Comparison of ENCODE assay signal across 22 cellular contexts in genomic region chr10:7887417-7887816, GRCh38.
DNase-seq lines count a peak whose midpoint lies in the region; ATAC-seq, FAIRE-seq and TF ChIP-seq lines count a peak whose summit lies in the region.
"Had no signal": no experiment of that assay in that cellular context is flagged by ENCODE, and none has a peak within 500 bp of the region (broad histone marks: within the 10 kb centered on the region; RNA-seq: fewer than 3 reads in every experiment).

No MANE protein-coding gene starts in this region.

- H3K9ac ChIP-seq in K562 (ENCODE audit: insufficient read depth in 1 of 2, low read depth in 2 of 2, low read length in 2 of 2) (no peak overlapping the region), iPS-20b (ENCODE audit: low read depth, low read length) (peak overlapping the region; percentile 25; the same call in 1 of the 2 replicates)

- in situ Hi-C loops in K562 (cut with MboI), result no loop called here

- no peaks in the 10 kb centered on the region; the same call in 1 of the 3 replicates for H3K79me2 ChIP-seq in K562 (ENCODE audit: control insufficient read depth, insufficient read depth, low read length)

- H2AFZ ChIP-seq in K562 (ENCODE audit: low read depth, low read length), result no peak overlapping the region

- BruUV-seq in Caco-2 (replicated peaks; lab: Mats Ljungman, UMichigan) (no TSS peak), K562 (replicated peaks; lab: Mats Ljungman, UMichigan) (no TSS peak)

- no peak overlapping the region for H3K4me3 Mint-ChIP-seq in Caco-2 (ENCODE audit: unreplicated experiment)
- no peak overlapping the region for H3K4me3 Mint-ChIP-seq in naive thymus-derived CD8-positive, alpha-beta T cell
- no peak overlapping the region for H3K4me3 Mint-ChIP-seq in activated T-cell treated with anti-CD3 and anti-CD28 coated beads, Interleukin-2, amount 50 U/mL, for 72 hours
- H3K4me3 Mint-ChIP-seq: activated CD4-positive, alpha-beta T cell treated with anti-CD3 and anti-CD28 coated beads, Interleukin-2, amount 10 ng/mL, durations not matched to agents 7 days and 5 days; activated naive CD8-positive, alpha-beta T cell treated with anti-CD3 and anti-CD28 coated beads, Interleukin-2, amount 50 U/mL, for 24 hours; central memory CD8-positive, alpha-beta T cell; stimulated activated naive CD8-positive, alpha-beta T cell treated with anti-CD3 and anti-CD28 coated beads, Interleukin-15, amount 100 ng/mL, for 72 hours; T-cell had no signal

- no peaks in the 10 kb centered on the region for H3K9me3 Mint-ChIP-seq in Caco-2 (ENCODE audit: unreplicated experiment)
- H3K9me3 Mint-ChIP-seq in naive thymus-derived CD8-positive, alpha-beta T cell, result no peaks in the 10 kb centered on the region
- no peaks in the 10 kb centered on the region for H3K9me3 Mint-ChIP-seq in activated T-cell treated with anti-CD3 and anti-CD28 coated beads, Interleukin-2, amount 50 U/mL, for 72 hours
- H3K9me3 Mint-ChIP-seq: activated CD4-positive, alpha-beta T cell treated with anti-CD3 and anti-CD28 coated beads, Interleukin-2, amount 10 ng/mL, durations not matched to agents 7 days and 5 days; activated naive CD8-positive, alpha-beta T cell treated with anti-CD3 and anti-CD28 coated beads, Interleukin-2, amount 50 U/mL, for 24 hours; activated T-helper 2 cell treated with anti-CD3 and anti-CD28 coated beads, Interferon-gamma antibody, Interleukin-2, Interleukin-4, amounts not matched to agents 10 μg/mL and 5 μg/mL and 100 μg/mL, durations not matched to agents 14 hours and 24 hours and 36 hours; central memory CD8-positive, alpha-beta T cell; stimulated activated naive CD8-positive, alpha-beta T cell treated with anti-CD3 and anti-CD28 coated beads, Interleukin-15, amount 100 ng/mL, for 72 hours; T-cell had no signal

- ATAC-seq in K562 (peak; percentile 93), HG03175 (IDR thresholded peaks at IDR 0.05; ENCODE audit: unreplicated experiment) (no peak), HG02763 (IDR thresholded peaks at IDR 0.05; ENCODE audit: unreplicated experiment) (no peak)
- no peak for ATAC-seq in naive thymus-derived CD8-positive, alpha-beta T cell
- ATAC-seq in activated T-cell treated with anti-CD3 and anti-CD28 coated beads, Interleukin-2, amount 50 U/mL, for 72 hours (replicated peaks in 1 of 2), result no peak
- ATAC-seq: activated naive CD8-positive, alpha-beta T cell treated with anti-CD3 and anti-CD28 coated beads, Interleukin-2, amount 50 U/mL, for 24 hours; left ventricle myocardium superior; stimulated activated naive CD8-positive, alpha-beta T cell treated with anti-CD3 and anti-CD28 coated beads, Interleukin-15, amount 100 ng/mL, for 72 hours; T-cell had no signal

- no peak overlapping the region for H3K27ac ChIP-seq in K562 (ENCODE audit: extremely low read depth, low read depth, low read length)
- H3K27ac ChIP-seq in iPS-20b (ENCODE audit: low read length), result no peak overlapping the region
- H3K27ac ChIP-seq: VCaP had no signal

- H4K20me1 ChIP-seq in K562 (replicated peaks; ENCODE audit: control insufficient read depth, insufficient read depth, low read length), result peaks cover 5% of the 10 kb centered on the region

- intact Hi-C loops in Caco-2 (cut with micrococcal nuclease; ENCODE audit: unreplicated experiment), result loop anchor here (2.0 to 5.0 kb wide), 3 partner anchors 21 to 160 kb away; no protein-coding TSS in a partner anchor
- intact Hi-C loops in K562 (cut with micrococcal nuclease), result no loop called here

- TF ChIP-seq CTCF in Caco-2 (IDR thresholded peaks at IDR 0.05; ENCODE audit: insufficient read depth in 1 of 2, low read depth in 1 of 2, low read length in 1 of 2, severe bottlenecking in 1 of 2, unreplicated experiment in 1 of 2) (no peak), K562 (IDR thresholded peaks at IDR 0.05 in 2 of 3, conservative IDR thresholded peaks at IDR 0.05 in 1 of 3; ENCODE audit: insufficient read depth in 2 of 3, low read depth in 1 of 3, low read length in 3 of 3) (no peak)

- POLR2A ChIA-PET in Caco-2 (lab: Charles Lee), result interaction anchor here (0.6 to 1.0 kb wide), 2 partner anchors 45 to 111 kb away, joined by 4 read pairs; no protein-coding TSS in a partner anchor
- POLR2A ChIA-PET in K562 (lab: Yijun Ruan, JAX), result interaction anchor here (0.6 to 1.0 kb wide), 2 partner anchors 9 to 59 kb away, joined by 3 read pairs; no protein-coding TSS in a partner anchor
- POLR2A ChIA-PET in naive thymus-derived CD8-positive, alpha-beta T cell (lab: Charles Lee), result no interaction called here

- peak; percentile 93 for FAIRE-seq in K562 (lab: Jason Lieb, UNC)
- FAIRE-seq: A204.1 had no signal

- H3K9me3 ChIP-seq in Caco-2 (no peaks in the 10 kb centered on the region), K562 (replicated peaks; ENCODE audit: control insufficient read depth, insufficient read depth, low read depth, low read length) (no peaks in the 10 kb centered on the region), iPS-20b (ENCODE audit: insufficient read depth, low read depth, low read length) (no peaks in the 10 kb centered on the region)

- H3K27me3 ChIP-seq in Caco-2 (replicated peaks; ENCODE audit: control insufficient read depth, insufficient read depth, low read length) (no peaks in the 10 kb centered on the region), K562 (ENCODE audit: control insufficient read depth in 2 of 2, insufficient read depth in 2 of 2, low read length in 2 of 2) (no peaks in the 10 kb centered on the region), iPS-20b (ENCODE audit: insufficient read depth, low read length) (no peaks in the 10 kb centered on the region)

- TF ChIP-seq EP300 in K562 (IDR thresholded peaks at IDR 0.05; ENCODE audit: low read length), result peak; percentile 73; the same call in 1 of the 2 replicates

- peaks cover 36% of the 10 kb centered on the region for H3K4me1 Mint-ChIP-seq in Caco-2 (ENCODE audit: low read depth, unreplicated experiment)
- peaks cover 22 to 49% (median 42%) of the 10 kb centered on the region in 4 donors for H3K4me1 Mint-ChIP-seq in naive thymus-derived CD8-positive, alpha-beta T cell
- H3K4me1 Mint-ChIP-seq in activated T-cell treated with anti-CD3 and anti-CD28 coated beads, Interleukin-2, amount 50 U/mL, for 72 hours (ENCODE audit: low read depth), result peaks cover 28% of the 10 kb centered on the region

- H3K4me1 ChIP-seq in Caco-2, result peaks cover 22% of the 10 kb centered on the region
- H3K4me1 ChIP-seq in K562 (replicated peaks in 1 of 2; ENCODE audit: control insufficient read depth in 2 of 2, insufficient read depth in 2 of 2, low read length in 2 of 2), result peaks cover 8 to 11% of the 10 kb centered on the region in 2 experiments; a peak in 3 of 5 replicates
- peaks cover 7% of the 10 kb centered on the region; the same call in 1 of the 2 replicates for H3K4me1 ChIP-seq in iPS-20b (ENCODE audit: insufficient read depth, low read length)

- no peaks in the 10 kb centered on the region for H3K9me1 ChIP-seq in K562 (ENCODE audit: control insufficient read depth, insufficient read depth, low read length)

- CTCF ChIA-PET in Caco-2 (lab: Charles Lee) (interaction anchor here (0.8 kb wide), 1 partner anchor 15 kb away, joined by 7 read pairs; no protein-coding TSS in a partner anchor), K562 (lab: Yijun Ruan, JAX; ENCODE audit: low intra/inter-chr PET ratio) (no interaction called here)

- H3K27ac Mint-ChIP-seq in Caco-2 (ENCODE audit: unreplicated experiment), result peak overlapping the region; percentile 58
- peak overlapping the region in 1 of 10 donors; percentile 62 for H3K27ac Mint-ChIP-seq in naive thymus-derived CD8-positive, alpha-beta T cell
- H3K27ac Mint-ChIP-seq in activated T-cell treated with anti-CD3 and anti-CD28 coated beads, Interleukin-2, amount 50 U/mL, for 72 hours, result no peak overlapping the region
- H3K27ac Mint-ChIP-seq: activated CD4-positive, alpha-beta T cell treated with anti-CD3 and anti-CD28 coated beads, Interleukin-2, amount 10 ng/mL, durations not matched to agents 7 days and 5 days; activated T-helper 2 cell treated with anti-CD3 and anti-CD28 coated beads, Interferon-gamma antibody, Interleukin-2, Interleukin-4, amounts not matched to agents 10 μg/mL and 5 μg/mL and 100 μg/mL, durations not matched to agents 14 hours and 24 hours and 36 hours; stimulated activated naive CD8-positive, alpha-beta T cell treated with anti-CD3 and anti-CD28 coated beads, Interleukin-15, amount 100 ng/mL, for 72 hours; T-cell had no signal

- WGBS in K562 (ENCODE audit: insufficient coverage, low coverage, missing lambda C conversion rate), result 1% methylated on average over 5 of the region's 5 CpGs

- DNase-seq in Caco-2 (no peak), NCI-H226 (peak; percentile 61), K562 (ENCODE audit: extremely low read depth in 1 of 4, low spot score in 3 of 4) (peak in 2 of 4 experiments; percentile 58 to 68)
- no peak for DNase-seq in naive thymus-derived CD8-positive, alpha-beta T cell
- no peak for DNase-seq in activated T-cell treated with anti-CD3 and anti-CD28 coated beads, Interleukin-2, amount 50 U/mL, for 72 hours
- DNase-seq: activated CD4-positive, alpha-beta T cell treated with anti-CD3 and anti-CD28 coated beads, Interleukin-2, amount 10 ng/mL, durations not matched to agents 7 days and 5 days; activated naive CD8-positive, alpha-beta T cell treated with anti-CD3 and anti-CD28 coated beads, Interleukin-2, amount 50 U/mL, for 24 hours; COR-L47; left ventricle myocardium superior; NCI-H1436 treated with DMSO at 0.1 percent for 48 hours; NCI-H69; SHP77; stimulated activated CD4-positive, alpha-beta T cell treated with anti-CD3 and anti-CD28 coated beads, Interleukin-4, amount 100 ng/mL, for 4 hours; stimulated activated naive CD8-positive, alpha-beta T cell treated with anti-CD3 and anti-CD28 coated beads, Interleukin-15, amount 100 ng/mL, for 72 hours; T-cell had no signal

- no peaks in the 10 kb centered on the region for H3K27me3 Mint-ChIP-seq in Caco-2 (ENCODE audit: insufficient read depth, unreplicated experiment)
- H3K27me3 Mint-ChIP-seq in naive thymus-derived CD8-positive, alpha-beta T cell, result no peaks in the 10 kb centered on the region
- no peaks in the 10 kb centered on the region for H3K27me3 Mint-ChIP-seq in activated T-cell treated with anti-CD3 and anti-CD28 coated beads, Interleukin-2, amount 50 U/mL, for 72 hours (ENCODE audit: low read depth)
- H3K27me3 Mint-ChIP-seq: activated CD4-positive, alpha-beta T cell treated with anti-CD3 and anti-CD28 coated beads, Interleukin-2, amount 10 ng/mL, durations not matched to agents 7 days and 5 days; activated naive CD8-positive, alpha-beta T cell treated with anti-CD3 and anti-CD28 coated beads, Interleukin-2, amount 50 U/mL, for 24 hours; central memory CD8-positive, alpha-beta T cell; stimulated activated naive CD8-positive, alpha-beta T cell treated with anti-CD3 and anti-CD28 coated beads, Interleukin-15, amount 100 ng/mL, for 72 hours; T-cell had no signal

- no peak for TF ChIP-seq POLR2A in K562 (conservative IDR thresholded peaks at IDR 0.05)

- peak overlapping the region; percentile 34; the same call in 1 of the 2 replicates for H3K4me2 ChIP-seq in K562 (ENCODE audit: insufficient read depth, low read length)

- H3K4me3 ChIP-seq in Caco-2 (ENCODE audit: low read depth, low read length) (no peak overlapping the region), K562 (no peak overlapping the region), iPS-20b (ENCODE audit: low read length) (no peak overlapping the region)

- H3K36me3 Mint-ChIP-seq in Caco-2 (ENCODE audit: insufficient read depth, unreplicated experiment), result no peaks in the 10 kb centered on the region
- H3K36me3 Mint-ChIP-seq in naive thymus-derived CD8-positive, alpha-beta T cell, result peaks cover 0 to 9% (median 0%) of the 10 kb centered on the region in 3 donors
- no peaks in the 10 kb centered on the region for H3K36me3 Mint-ChIP-seq in activated T-cell treated with anti-CD3 and anti-CD28 coated beads, Interleukin-2, amount 50 U/mL, for 72 hours (ENCODE audit: insufficient read depth in 2 of 2)

- H3K36me3 ChIP-seq in Caco-2 (ENCODE audit: control insufficient read depth, insufficient read depth, low read length) (no peaks in the 10 kb centered on the region), K562 (ENCODE audit: control insufficient read depth, insufficient read depth, low read length) (no peaks in the 10 kb centered on the region), iPS-20b (ENCODE audit: insufficient read depth, low read depth, low read length) (no peaks in the 10 kb centered on the region)

- no peak for TF ChIP-seq RAD21 in K562 (CRISPR knock-in tag; conservative IDR thresholded peaks at IDR 0.05 in 1 of 2, IDR thresholded peaks at IDR 0.05 in 1 of 2)
